ENCODE assay signal across 8 cellular contexts in the genomic region with DNA sequence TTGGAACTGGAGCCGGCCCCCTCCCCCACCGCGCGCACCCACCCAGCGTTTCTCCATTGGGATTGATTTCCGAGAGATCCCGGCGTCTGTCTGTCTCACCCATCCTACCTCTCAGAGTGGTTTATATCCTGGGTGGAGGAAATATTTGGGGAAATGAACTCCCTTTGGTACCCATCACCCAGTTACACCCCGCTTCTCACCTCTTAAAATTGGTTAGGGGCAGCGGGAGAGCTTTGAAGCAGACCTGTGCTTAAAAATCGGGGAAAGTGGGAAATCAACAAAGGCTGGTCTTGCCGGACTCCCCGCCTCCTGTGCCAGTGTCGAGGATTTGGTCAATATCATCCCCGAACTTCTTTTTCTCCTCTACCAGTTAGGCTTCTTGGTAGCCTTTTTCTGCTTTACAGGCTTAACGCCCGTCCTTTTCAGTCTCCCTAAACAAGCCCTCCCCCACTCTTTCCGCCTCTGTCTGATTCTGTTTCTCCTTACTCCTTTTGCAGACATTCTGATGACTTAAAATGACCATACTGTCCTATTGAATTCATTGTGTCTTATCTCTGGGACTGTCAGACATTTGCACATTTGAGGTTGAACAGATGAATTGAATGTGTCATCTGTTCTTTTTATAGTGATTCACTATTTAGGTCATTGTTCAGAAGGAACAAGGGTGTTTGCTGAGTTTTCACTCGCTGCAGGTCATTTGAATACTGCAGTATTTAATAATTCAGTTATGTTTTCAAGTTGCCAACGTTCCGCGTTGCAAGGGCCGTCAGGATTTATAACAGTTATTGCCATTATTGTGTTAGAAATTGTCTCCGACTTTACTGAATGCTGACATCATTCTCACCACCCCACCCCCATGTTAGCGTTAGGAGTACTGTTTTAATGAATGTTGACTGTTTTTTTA. TPM values are rescaled to one million over a fixed set of nuclear protein-coding genes. Genes with fewer than 3 reads are reported as not detected.
DNase-seq lines count a peak whose midpoint lies in the region.

No MANE protein-coding gene starts in this region.

- peak overlapping the region; percentile 94 for H2BK15ac ChIP-seq in neuronal stem cell (ENCODE audit: low read length)

- H3K27ac Mint-ChIP-seq in activated T-helper 1 cell treated with anti-CD3 and anti-CD28 coated beads, Interleukin-12 subunit alpha, Interleukin-12 subunit beta, Interleukin-2, Interleukin-4 antibody, amounts not matched to agents 30 ng/mL and 10 ng/mL and 1 ng/mL, durations not matched to agents 14 hours and 24 hours and 36 hours: peak overlapping the region; percentile 91

- intact Hi-C loops in activated T-helper 1 cell treated with anti-CD3 and anti-CD28 coated beads, Interleukin-12 subunit alpha, Interleukin-12 subunit beta, Interleukin-2, Interleukin-4 antibody, amounts not matched to agents 30 ng/mL and 10 ng/mL and 1 ng/mL, durations not matched to agents 14 hours and 24 hours and 36 hours (cut with micrococcal nuclease): loop anchor here (1.0 kb wide), 1 partner anchor 13 kb away; no protein-coding TSS in a partner anchor

- peak overlapping the region; percentile 79 to 89 for H3K4me3 ChIP-seq in neuronal stem cell (ENCODE audit: low read length in 2 of 2)

- no peak overlapping the region for H4K8ac ChIP-seq in neuronal stem cell (ENCODE audit: low read depth, low read length)

- H2BK120ac ChIP-seq in neuronal stem cell (ENCODE audit: low read depth, low read length): peak overlapping the region; percentile 93

- H3K27me3 ChIP-seq in neuronal stem cell (ENCODE audit: control insufficient read depth in 3 of 3, insufficient read depth in 3 of 3, low read depth in 1 of 3, low read length in 3 of 3): no peaks in the 10 kb centered on the region

- H4K91ac ChIP-seq in neuronal stem cell (ENCODE audit: low read depth, low read length, poor library complexity): no peak overlapping the region

- H3K4me1 Mint-ChIP-seq in activated T-helper 1 cell treated with anti-CD3 and anti-CD28 coated beads, Interleukin-12 subunit alpha, Interleukin-12 subunit beta, Interleukin-2, Interleukin-4 antibody, amounts not matched to agents 30 ng/mL and 10 ng/mL and 1 ng/mL, durations not matched to agents 14 hours and 24 hours and 36 hours (ENCODE audit: low read depth): peaks cover 34% of the 10 kb centered on the region

- H3K36me3 Mint-ChIP-seq in activated T-helper 1 cell treated with anti-CD3 and anti-CD28 coated beads, Interleukin-12 subunit alpha, Interleukin-12 subunit beta, Interleukin-2, Interleukin-4 antibody, amounts not matched to agents 30 ng/mL and 10 ng/mL and 1 ng/mL, durations not matched to agents 14 hours and 24 hours and 36 hours (ENCODE audit: low read depth): peaks cover 1% of the 10 kb centered on the region

- H2BK5ac ChIP-seq in neuronal stem cell (ENCODE audit: low read length): peak overlapping the region; percentile 98

- no CpG with 5 or more reads among the region's 25 CpGs for WGBS in neuronal stem cell (ENCODE audit: extremely low coverage in 2 of 2, insufficient read length in 2 of 2, insufficient replicate concordance in 1 of 2), 2 donors

- no peak overlapping the region for H3K4ac ChIP-seq in neuronal stem cell (ENCODE audit: low read length)

- peak overlapping the region; percentile 93 for H3K4me3 Mint-ChIP-seq in activated T-helper 1 cell treated with anti-CD3 and anti-CD28 coated beads, Interleukin-12 subunit alpha, Interleukin-12 subunit beta, Interleukin-2, Interleukin-4 antibody, amounts not matched to agents 30 ng/mL and 10 ng/mL and 1 ng/mL, durations not matched to agents 14 hours and 24 hours and 36 hours

- H3K9me3 ChIP-seq in neuronal stem cell (replicated peaks in 1 of 2; ENCODE audit: control insufficient read depth in 2 of 2, insufficient read depth in 1 of 2, low read depth in 1 of 2, low read length in 2 of 2): no peaks in the 10 kb centered on the region

- H3K9ac ChIP-seq in neuronal stem cell (ENCODE audit: low read depth, low read length, poor library complexity): peak overlapping the region; percentile 90

- H3K79me1 ChIP-seq in neuronal stem cell (ENCODE audit: low read depth, low read length): no peaks in the 10 kb centered on the region

- H3K36me3 ChIP-seq in neuronal stem cell (replicated peaks in 1 of 2; ENCODE audit: control insufficient read depth in 2 of 2, insufficient read depth in 2 of 2, low read length in 2 of 2): no peaks in the 10 kb centered on the region

- DNase-seq in NCI-H2081 (lab: John Stamatoyannopoulos, UW): peak; percentile 54 to 57
- no peak for DNase-seq in NCI-H2081 treated with DMSO at 0.1 percent for 48 hours (lab: John Stamatoyannopoulos, UW)
- DNase-seq in H4 (ENCODE audit: low spot score): peak; percentile 20
- DNase-seq in NCI-H526 (lab: John Stamatoyannopoulos, UW): peak; percentile 53 to 63
- DNase-seq in activated T-helper 1 cell treated with anti-CD3 and anti-CD28 coated beads, Interleukin-12 subunit alpha, Interleukin-12 subunit beta, Interleukin-2, Interleukin-4 antibody, amounts not matched to agents 30 ng/mL and 10 ng/mL and 1 ng/mL, durations not matched to agents 14 hours and 24 hours and 36 hours (ENCODE audit: low spot score): no peak
- DNase-seq in globus pallidus (ENCODE audit: low spot score): peak; percentile 74
- DNase-seq in neuronal stem cell (ENCODE audit: low spot score): no peak
- no peak for DNase-seq in NCI-H1048 (lab: John Stamatoyannopoulos, UW)

- H3K9me3 Mint-ChIP-seq in activated T-helper 1 cell treated with anti-CD3 and anti-CD28 coated beads, Interleukin-12 subunit alpha, Interleukin-12 subunit beta, Interleukin-2, Interleukin-4 antibody, amounts not matched to agents 30 ng/mL and 10 ng/mL and 1 ng/mL, durations not matched to agents 14 hours and 24 hours and 36 hours: no peaks in the 10 kb centered on the region

- peak overlapping the region; percentile 96 for H3K18ac ChIP-seq in neuronal stem cell (ENCODE audit: low read length)

- H2AFZ ChIP-seq in neuronal stem cell (ENCODE audit: low read length): peak overlapping the region; percentile 97

- H3K23ac ChIP-seq in neuronal stem cell (ENCODE audit: low read depth, low read length, poor library complexity): no peak overlapping the region

- H3K4me2 ChIP-seq in neuronal stem cell (ENCODE audit: insufficient read depth, low read length, poor library complexity, severe bottlenecking): peak overlapping the region; percentile 66

- H2BK12ac ChIP-seq in neuronal stem cell (ENCODE audit: low read length): no peak overlapping the region

- H2AK5ac ChIP-seq in neuronal stem cell (ENCODE audit: low read depth, low read length): peak overlapping the region; percentile 93

- peaks cover 4% of the 10 kb centered on the region for H3K27me3 Mint-ChIP-seq in activated T-helper 1 cell treated with anti-CD3 and anti-CD28 coated beads, Interleukin-12 subunit alpha, Interleukin-12 subunit beta, Interleukin-2, Interleukin-4 antibody, amounts not matched to agents 30 ng/mL and 10 ng/mL and 1 ng/mL, durations not matched to agents 14 hours and 24 hours and 36 hours (ENCODE audit: insufficient read depth)

- H3K27ac ChIP-seq in neuronal stem cell (replicated peaks; ENCODE audit: low read length): peak overlapping the region; percentile 85

- peaks cover 3 to 5% of the 10 kb centered on the region in 2 donors for H3K4me1 ChIP-seq in neuronal stem cell (ENCODE audit: control insufficient read depth in 2 of 2, insufficient read depth in 1 of 2, low read depth in 1 of 2, low read length in 2 of 2)

- no peak overlapping the region for H3K14ac ChIP-seq in neuronal stem cell (ENCODE audit: low read length)

RNA-seq across cellular contexts. Expression of gene ITGAV, which starts 0.9 kb away (rescaled TPM):
- total RNA-seq in H4 (2014; rRNA removed; shearing (Covaris generic)): 43.5 and 67.4 TPM in 2 replicates
- 8.4 and 8.7 TPM in 2 replicates for total RNA-seq in activated T-helper 1 cell treated with anti-CD3 and anti-CD28 coated beads, Interleukin-12 subunit alpha, Interleukin-12 subunit beta, Interleukin-2, Interleukin-4 antibody, amounts not matched to agents 30 ng/mL and 10 ng/mL and 1 ng/mL, durations not matched to agents 14 hours and 24 hours and 36 hours
- polyA plus RNA-seq in neuronal stem cell (2013, experiment 1 of 2): 20.9 TPM
- polyA plus RNA-seq in neuronal stem cell (2013, experiment 2 of 2): 22.3 TPM

Comparison
In these comparisons a context has a peak if more than half of its experiments do, and no peak if none do; other contexts are left out.
1. DNase-seq: peak in NCI-H2081 (2 of 2), H4 (single experiment), NCI-H526 (2 of 2) and globus pallidus (single experiment); none in NCI-H2081 treated with DMSO at 0.1 percent for 48 hours (single experiment), activated T-helper 1 cell treated with anti-CD3 and anti-CD28 coated beads, Interleukin-12 subunit alpha, Interleukin-12 subunit beta, Interleukin-2, Interleukin-4 antibody, amounts not matched to agents 30 ng/mL and 10 ng/mL and 1 ng/mL, durations not matched to agents 14 hours and 24 hours and 36 hours (single experiment), neuronal stem cell (single experiment) and NCI-H1048 (single experiment).